Comparison of ENCODE assay signal across 14 cellular contexts in the genomic region with DNA sequence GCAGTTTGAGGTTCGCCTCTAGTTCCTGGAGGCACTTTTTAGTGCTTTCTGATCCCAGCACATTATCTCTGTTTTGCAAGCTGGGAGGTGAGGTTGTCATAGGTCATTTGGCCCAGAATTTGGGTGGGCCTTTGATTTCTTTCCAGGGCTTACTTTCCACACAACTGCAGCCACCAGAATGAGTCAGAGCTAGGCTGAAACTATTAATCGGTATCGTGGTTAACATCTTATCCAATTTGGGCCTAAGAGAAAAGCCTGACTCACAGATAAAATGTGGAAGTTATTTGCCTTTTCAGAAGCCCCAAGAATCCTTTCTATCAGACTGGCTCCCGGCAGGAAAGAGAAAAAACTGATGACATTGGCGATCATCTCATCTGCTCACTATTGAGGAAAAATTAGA.
DNase-seq lines count a peak whose midpoint lies in the region; ATAC-seq and TF ChIP-seq lines count a peak whose summit lies in the region.
"Had no signal": no experiment of that assay in that cellular context is flagged by ENCODE, and none has a peak within 500 bp of the region (broad histone marks: within the 10 kb centered on the region; RNA-seq: fewer than 3 reads in every experiment).

No MANE protein-coding gene starts in this region.

- ATAC-seq in GM18907 (IDR thresholded peaks at IDR 0.05; ENCODE audit: unreplicated experiment) (no peak), HG02642 (IDR thresholded peaks at IDR 0.05; ENCODE audit: poor library complexity, unreplicated experiment) (no peak), HG03342 (IDR thresholded peaks at IDR 0.05; ENCODE audit: unreplicated experiment) (no peak)

- no peaks in the 10 kb centered on the region for H3K79me2 ChIP-seq in smooth muscle cell (ENCODE audit: low read depth)

- DNase-seq in GM04504 (ENCODE audit: low read depth), result peak; percentile 88
- DNase-seq in T1000 (lab: John Stamatoyannopoulos, UW), result peak; percentile 21
- DNase-seq in fibroblast of mammary gland (ENCODE audit: low read depth), result peak; percentile 85
- DNase-seq in smooth muscle cell (lab: John Stamatoyannopoulos, UW; ENCODE audit: unreplicated experiment), result no peak
- DNase-seq in SIG-M5 treated with dmso at 0.1 percent for 504 hours (lab: John Stamatoyannopoulos, UW; ENCODE audit: unreplicated experiment), result no peak
- DNase-seq: activated CD4-positive, alpha-beta T cell treated with anti-CD3 and anti-CD28 coated beads for 1 hour; activated T-cell treated with anti-CD3 and anti-CD28 coated beads, Interleukin-2, amount 50 U/mL, for 48 hours; heart left ventricle; Karpas-422; NCI-H2029; small intestine had no signal

- no peaks in the 10 kb centered on the region for H3K36me3 ChIP-seq in smooth muscle cell (ENCODE audit: low read depth)
- H3K36me3 ChIP-seq: heart left ventricle had no signal

- H3K4me1 ChIP-seq in smooth muscle cell (ENCODE audit: low read depth), result no peaks in the 10 kb centered on the region
- H3K4me1 ChIP-seq: heart left ventricle had no signal

- no peaks in the 10 kb centered on the region for H3K9me3 ChIP-seq in smooth muscle cell (replicated peaks; ENCODE audit: low read depth)
- H3K9me3 ChIP-seq: heart left ventricle had no signal

- H3F3A ChIP-seq in smooth muscle cell (ENCODE audit: low read depth), result no peaks in the 10 kb centered on the region

- H3K4me3 ChIP-seq in fibroblast of mammary gland (ENCODE audit: control insufficient read depth, low read depth, low read length), result no peak overlapping the region
- no peak overlapping the region for H3K4me3 ChIP-seq in smooth muscle cell
- H3K4me3 ChIP-seq: heart left ventricle had no signal

- peak overlapping the region; percentile 3 for H3K27ac ChIP-seq in smooth muscle cell (ENCODE audit: low read depth)
- H3K27ac ChIP-seq: heart left ventricle had no signal

- peaks cover 21% of the 10 kb centered on the region for H3K27me3 ChIP-seq in smooth muscle cell (ENCODE audit: low read depth)

- peak overlapping the region; percentile 40 for H3K4me2 ChIP-seq in smooth muscle cell

- no peak overlapping the region for H3K9ac ChIP-seq in smooth muscle cell (ENCODE audit: low read depth)

- TF ChIP-seq CTCF in fibroblast of mammary gland (conservative IDR thresholded peaks at IDR 0.05; ENCODE audit: control insufficient read depth, insufficient read depth, low read depth, low read length), result no peak
- no peak for TF ChIP-seq CTCF in smooth muscle cell (IDR thresholded peaks at IDR 0.05; ENCODE audit: borderline replicate concordance, insufficient read depth, poor library complexity, severe bottlenecking)

- no peaks in the 10 kb centered on the region for H4K20me1 ChIP-seq in smooth muscle cell (ENCODE audit: low read depth)

- 22% methylated on average over 5 of the region's 5 CpGs for WGBS in smooth muscle cell (ENCODE audit: low lambda C conversion rate)

- no peak overlapping the region for H2AFZ ChIP-seq in smooth muscle cell (ENCODE audit: low read depth)

Comparison
In these comparisons a context has a peak if more than half of its experiments do, and no peak if none do; other contexts are left out.
1. DNase-seq: peak in GM04504 (single experiment), T1000 (single experiment) and fibroblast of mammary gland (single experiment); none in smooth muscle cell (single experiment) and SIG-M5 treated with dmso at 0.1 percent for 504 hours (single experiment).